Comparison of ENCODE assay signal across 21 cellular contexts in the genomic region with DNA sequence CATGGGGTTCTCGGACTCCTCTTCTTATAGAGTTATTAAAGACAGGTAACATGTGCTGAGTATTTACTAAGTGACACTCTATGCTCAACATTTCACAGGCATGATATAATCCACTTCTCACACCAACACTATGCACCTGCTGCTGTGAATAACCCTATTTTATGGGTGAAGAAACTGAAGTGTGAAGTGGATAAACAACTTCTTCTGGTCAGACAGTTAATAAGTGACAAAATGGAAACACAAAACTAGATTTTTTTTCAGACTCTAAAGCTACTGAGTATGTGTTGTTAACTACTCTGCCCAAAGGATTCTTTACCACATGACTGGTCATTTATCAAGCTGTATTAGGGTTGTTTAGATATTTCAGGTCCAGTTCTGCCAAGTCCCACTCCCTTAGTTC.
"Had no signal": no experiment of that assay in that cellular context is flagged by ENCODE, and none has a peak within 500 bp of the region (broad histone marks: within the 10 kb centered on the region; RNA-seq: fewer than 3 reads in every experiment).

No MANE protein-coding gene starts in this region.

- H3K27me3 Mint-ChIP-seq: naive B cell; stimulated activated memory B cell treated with anti-CD40 and anti-IgM and Interleukin-4, amounts not matched to agents 10 μg/mL and 1 μg/mL and 100 μg/mL, for 72 hours; stimulated activated naive CD8-positive, alpha-beta T cell treated with anti-CD3 and anti-CD28 coated beads, Interleukin-15, Interleukin-2, amounts not matched to agents 100 ng/mL and 50 ng/mL, for 24 hours had no signal

- H3K36me3 ChIP-seq: esophagus muscularis mucosa, gastrocnemius medialis, spleen, tibial artery, upper lobe of left lung, vagina had no signal

- H3K36me3 Mint-ChIP-seq: naive B cell; stimulated activated memory B cell treated with anti-CD40 and anti-IgM and Interleukin-4, amounts not matched to agents 10 μg/mL and 1 μg/mL and 100 μg/mL, for 72 hours had no signal

- H3K9me3 ChIP-seq: gastrocnemius medialis, tibial artery, upper lobe of left lung, vagina had no signal

- H3K4me1 Mint-ChIP-seq: naive B cell; nephron; stimulated activated memory B cell treated with anti-CD40 and anti-IgM and Interleukin-4, amounts not matched to agents 10 μg/mL and 1 μg/mL and 100 μg/mL, for 72 hours had no signal

- ATAC-seq: gastrocnemius medialis; left ventricle myocardium superior; psoas muscle; sciatic nerve; stimulated activated memory B cell treated with anti-CD40 and anti-IgM and Interleukin-4, amounts not matched to agents 10 μg/mL and 1 μg/mL and 100 μg/mL, for 72 hours had no signal

- DNase-seq: effector memory CD4-positive, alpha-beta T cell; gastrocnemius medialis; left ventricle myocardium superior; mesendoderm; naive B cell; occipital lobe; psoas muscle; spleen; stimulated activated CD4-positive, alpha-beta T cell treated with anti-CD3 and anti-CD28 coated beads, Interleukin-15, amount 100 ng/mL, for 24 hours; stimulated activated CD4-positive, alpha-beta T cell treated with anti-CD3 and anti-CD28 coated beads, Interleukin-1b, Interleukin-23, amount 100 ng/mL, for 48 hours; stimulated activated CD4-positive, alpha-beta T cell treated with anti-CD3 and anti-CD28 coated beads, Interleukin-4, amount 100 ng/mL, for 24 hours; tibial artery; upper lobe of left lung had no signal

- H3K4me3 ChIP-seq: esophagus muscularis mucosa, gastrocnemius medialis, lung, psoas muscle, spleen, tibial artery, upper lobe of left lung, vagina had no signal

- H3K27me3 ChIP-seq: esophagus muscularis mucosa, gastrocnemius medialis, spleen, tibial artery, upper lobe of left lung, vagina had no signal

- H3K4me1 ChIP-seq: gastrocnemius medialis, parathyroid adenoma, psoas muscle, spleen, tibial artery, upper lobe of left lung, vagina had no signal

- H3K4me3 Mint-ChIP-seq: naive B cell; nephron; stimulated activated memory B cell treated with anti-CD40 and anti-IgM and Interleukin-4, amounts not matched to agents 10 μg/mL and 1 μg/mL and 100 μg/mL, for 72 hours; stimulated activated naive CD8-positive, alpha-beta T cell treated with anti-CD3 and anti-CD28 coated beads, Interleukin-15, Interleukin-2, amounts not matched to agents 100 ng/mL and 50 ng/mL, for 24 hours had no signal

- H3K27ac Mint-ChIP-seq: naive B cell; stimulated activated memory B cell treated with anti-CD40 and anti-IgM and Interleukin-4, amounts not matched to agents 10 μg/mL and 1 μg/mL and 100 μg/mL, for 72 hours; stimulated activated naive CD8-positive, alpha-beta T cell treated with anti-CD3 and anti-CD28 coated beads, Interleukin-15, Interleukin-2, amounts not matched to agents 100 ng/mL and 50 ng/mL, for 24 hours had no signal

- H3K27ac ChIP-seq: gastrocnemius medialis, parathyroid adenoma, psoas muscle, spleen, tibial artery, upper lobe of left lung, vagina had no signal
